In genomic region chr3:195227871-195228270, GRCh38 we compare ENCODE assay signal across 1 cellular context.
TF ChIP-seq lines count a peak whose summit lies in the region.

No MANE protein-coding gene starts in this region.

TF ChIP-seq in IMR-90, 13 proteins besides CTCF, POLR2A, EP300 and RAD21 (continued from another document):
- TF ChIP-seq ELK1 (IDR thresholded peaks at IDR 0.05; ENCODE audit: borderline replicate concordance, low read depth, low read length) (no peak), RFX5 (IDR thresholded peaks at IDR 0.05; ENCODE audit: low read depth, low read length) (no peak), CHD1 (IDR thresholded peaks at IDR 0.05; ENCODE audit: low read depth, low read length) (no peak), CEBPB (IDR thresholded peaks at IDR 0.05; ENCODE audit: low read depth, low read length) (no peak), MXI1 (IDR thresholded peaks at IDR 0.05; ENCODE audit: borderline replicate concordance, low read depth, low read length) (no peak)
